Comparison of ENCODE assay signal across 4 cellular contexts in the genomic region with DNA sequence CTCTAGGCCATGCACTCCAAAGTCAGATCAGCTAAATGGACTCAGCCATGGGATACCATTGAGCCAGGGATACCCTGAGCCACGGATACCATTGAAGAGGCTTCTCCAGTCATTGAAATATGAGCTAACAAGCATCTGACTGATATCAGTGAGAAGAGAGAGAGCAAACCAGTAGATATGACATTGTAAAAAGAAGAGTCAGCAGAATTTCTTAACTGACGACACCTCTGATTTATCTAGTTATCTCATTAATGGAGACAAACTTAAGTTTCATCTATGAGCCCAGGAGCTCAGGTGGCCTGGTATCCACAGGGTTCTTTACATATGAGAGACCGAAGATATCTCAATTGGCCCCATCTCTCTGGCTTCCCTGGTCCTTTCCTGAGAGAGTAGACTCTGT.
"Had no signal": no experiment of that assay in that cellular context is flagged by ENCODE, and none has a peak within 500 bp of the region (broad histone marks: within the 10 kb centered on the region; RNA-seq: fewer than 3 reads in every experiment).

No MANE protein-coding gene starts in this region.

- H3K27ac ChIP-seq: HL-60, KMS-11 had no signal

- H3K9ac ChIP-seq: KMS-11 had no signal

- DNase-seq: KG1 had no signal

- FAIRE-seq: HTR-8/SVneo had no signal

- H3K4me2 ChIP-seq: KMS-11 had no signal
